In the genomic region with DNA sequence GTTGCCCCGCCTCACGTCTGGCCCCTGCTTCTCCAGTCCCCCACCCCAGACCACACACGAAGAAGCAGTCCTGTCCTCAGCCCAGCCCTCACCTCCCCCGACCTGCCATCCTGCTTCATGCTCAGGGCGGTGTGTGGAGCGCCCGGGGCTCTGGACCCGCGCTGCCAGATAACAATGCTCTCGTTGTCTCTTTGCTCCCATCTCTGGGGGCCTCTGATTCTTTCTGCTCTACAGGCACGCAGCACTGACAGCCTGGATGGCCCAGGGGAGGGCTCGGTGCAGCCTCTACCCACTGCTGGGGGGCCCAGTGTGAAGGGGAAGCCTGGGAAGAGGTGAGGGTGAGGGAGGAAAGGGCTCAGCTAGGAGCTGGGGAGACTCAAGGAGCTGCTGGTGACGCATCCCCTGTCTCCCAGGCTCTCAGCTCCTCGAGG, we compare ENCODE assay signal across 14 cellular contexts. TPM values are rescaled to one million over a fixed set of nuclear protein-coding genes. Genes with fewer than 3 reads are reported as not detected.
DNase-seq lines count a peak whose midpoint lies in the region; ATAC-seq and TF ChIP-seq lines count a peak whose summit lies in the region.
"Had no signal": no experiment of that assay in that cellular context is flagged by ENCODE, and none has a peak within 500 bp of the region (broad histone marks: within the 10 kb centered on the region; RNA-seq: fewer than 3 reads in every experiment).

No MANE protein-coding gene starts in this region.

- peaks cover 29% of the 10 kb centered on the region for H3K4me1 ChIP-seq in GM23338 (ENCODE audit: insufficient read depth)

- H3F3A ChIP-seq in GM23338 (replicated peaks; ENCODE audit: low read depth) = peaks cover 9% of the 10 kb centered on the region; the same call in 1 of the 2 replicates

- H3K36me3 Mint-ChIP-seq in GM23338 (ENCODE audit: low read depth) (no peaks in the 10 kb centered on the region), nephron (ENCODE audit: low read depth) (peaks cover 20% of the 10 kb centered on the region)

- no peaks in the 10 kb centered on the region for H3K36me3 ChIP-seq in GM23338 (ENCODE audit: insufficient read depth)

- peak overlapping the region; percentile 89 for H3K4me2 ChIP-seq in GM23338

- intact Hi-C loops in dorsolateral prefrontal cortex (cut with DNase I) (loop anchor here (2.0 to 10.0 kb wide), 3 partner anchors 90 to 237 kb away; partner anchors contain the start of genes ALKBH6 (in 1 of the 2) and APLP1 (in 1 of the 2)), Right ventricle myocardium inferior (cut with DNase I) (no loop called here)

- TF ChIP-seq CTCF in GM23338 (conservative IDR thresholded peaks at IDR 0.05; ENCODE audit: low read depth in 2 of 2) (no peak), dorsolateral prefrontal cortex (IDR thresholded peaks at IDR 0.05 in 54 of 56, conservative IDR thresholded peaks at IDR 0.05 in 2 of 56; ENCODE audit: low read depth in 1 of 56, partially characterized antibody in 56 of 56) (no peak), nephron (IDR thresholded peaks at IDR 0.05; ENCODE audit: unreplicated experiment in 3 of 3) (no peak)

- peak overlapping the region; percentile 65 for H3K4me3 ChIP-seq in GM23338
- peak overlapping the region in 53 of 59 donors; percentile 4 to 98 (median 86) for H3K4me3 ChIP-seq in dorsolateral prefrontal cortex
- H3K4me3 ChIP-seq: sigmoid colon had no signal

- ATAC-seq in GM23338 (peak; percentile 36), GM19397 (IDR thresholded peaks at IDR 0.05; ENCODE audit: unreplicated experiment) (no peak), Right ventricle myocardium inferior (no peak)
- ATAC-seq: esophagus mucosa had no signal

- H3K27ac ChIP-seq in GM23338 (ENCODE audit: low read depth) = no peak overlapping the region
- peak overlapping the region in 57 of 59 donors; percentile 7 to 90 (median 81) for H3K27ac ChIP-seq in dorsolateral prefrontal cortex
- H3K27ac ChIP-seq: sigmoid colon had no signal

- no peak overlapping the region for H3K27ac Mint-ChIP-seq in GM23338
- peak overlapping the region; percentile 20 to 48 (median 28) for H3K27ac Mint-ChIP-seq in nephron
- H3K27ac Mint-ChIP-seq: CD14-positive monocyte had no signal

- H3K27me3 Mint-ChIP-seq in GM23338 (ENCODE audit: insufficient read depth, low read depth, poor library complexity) = peaks cover 27% of the 10 kb centered on the region
- no peaks in the 10 kb centered on the region for H3K27me3 Mint-ChIP-seq in nephron (ENCODE audit: low read depth)

- H3K9me3 Mint-ChIP-seq in GM23338 (no peaks in the 10 kb centered on the region; the same call in 2 of the 3 replicates), nephron (no peaks in the 10 kb centered on the region)
- H3K9me3 Mint-ChIP-seq: CD14-positive monocyte had no signal

- H3K27me3 ChIP-seq in GM23338 (ENCODE audit: insufficient read depth) (peaks cover 16% of the 10 kb centered on the region), dorsolateral prefrontal cortex (no peaks in the 10 kb centered on the region)
- H3K27me3 ChIP-seq: sigmoid colon had no signal

- H3K4me1 Mint-ChIP-seq in GM23338 = peaks cover 39% of the 10 kb centered on the region
- peaks cover 27% of the 10 kb centered on the region for H3K4me1 Mint-ChIP-seq in nephron

- no peaks in the 10 kb centered on the region for H3K9me2 ChIP-seq in GM23338 (ENCODE audit: insufficient read depth)

- no peak overlapping the region for H2AFZ ChIP-seq in GM23338

- H4K20me1 ChIP-seq in GM23338 (replicated peaks; ENCODE audit: insufficient read depth) = no peaks in the 10 kb centered on the region

- H3K4me3 Mint-ChIP-seq in GM23338 (peak overlapping the region; percentile 76), nephron (peak overlapping the region; percentile 78 to 90 (median 89))
- H3K4me3 Mint-ChIP-seq: CD14-positive monocyte had no signal

- no peaks in the 10 kb centered on the region for H3K79me2 ChIP-seq in GM23338 (replicated peaks; ENCODE audit: insufficient read depth)

- DNase-seq in GM23338 (ENCODE audit: low spot score) (peak; percentile 83), dorsolateral prefrontal cortex (peak in 5 of 10 donors; percentile 35 to 64 (median 44)), Right ventricle myocardium inferior (ENCODE audit: missing footprints) (no peak)
- no peak for DNase-seq in stimulated activated naive CD4-positive, alpha-beta T cell (lab: John Stamatoyannopoulos, UW)
- DNase-seq: activated CD4-positive, alpha-beta T cell treated with anti-CD3 and anti-CD28 coated beads for 1 hour; activated gamma-delta T cell treated with Interleukin-2 at 50 U/mL for 16 hours; GDM1; NCI-H2107; NK-92 treated with Interleukin-12 subunit alpha and Interleukin-12 subunit beta, amount 100 ng/mL, for 24 hours; sigmoid colon had no signal

TF ChIP-seq in GM23338, 12 proteins besides CTCF, POLR2A, EP300 and RAD21:
- TF ChIP-seq, protein P1, sequence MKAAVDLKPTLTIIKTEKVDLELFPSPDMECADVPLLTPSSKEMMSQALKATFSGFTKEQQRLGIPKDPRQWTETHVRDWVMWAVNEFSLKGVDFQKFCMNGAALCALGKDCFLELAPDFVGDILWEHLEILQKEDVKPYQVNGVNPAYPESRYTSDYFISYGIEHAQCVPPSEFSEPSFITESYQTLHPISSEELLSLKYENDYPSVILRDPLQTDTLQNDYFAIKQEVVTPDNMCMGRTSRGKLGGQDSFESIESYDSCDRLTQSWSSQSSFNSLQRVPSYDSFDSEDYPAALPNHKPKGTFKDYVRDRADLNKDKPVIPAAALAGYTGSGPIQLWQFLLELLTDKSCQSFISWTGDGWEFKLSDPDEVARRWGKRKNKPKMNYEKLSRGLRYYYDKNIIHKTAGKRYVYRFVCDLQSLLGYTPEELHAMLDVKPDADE (IDR thresholded peaks at IDR 0.05) = no peak
- TF ChIP-seq EZH2 (IDR thresholded peaks at IDR 0.05; ENCODE audit: low read depth, unreplicated experiment) (no peak), JUNB (IDR thresholded peaks at IDR 0.05; ENCODE audit: unreplicated experiment) (no peak), CREB1 (CRISPR knock-in tag; IDR thresholded peaks at IDR 0.05; ENCODE audit: low read depth) (no peak), ZNF331 (CRISPR knock-in tag; IDR thresholded peaks at IDR 0.05; ENCODE audit: low read depth) (no peak), NANOG (IDR thresholded peaks at IDR 0.05; ENCODE audit: borderline replicate concordance) (no peak), ZNF114 (CRISPR knock-in tag; IDR thresholded peaks at IDR 0.05) (no peak), POLR2AphosphoS5 (IDR thresholded peaks at IDR 0.05; ENCODE audit: low read depth) (no peak)
- TF ChIP-seq, protein P2, sequence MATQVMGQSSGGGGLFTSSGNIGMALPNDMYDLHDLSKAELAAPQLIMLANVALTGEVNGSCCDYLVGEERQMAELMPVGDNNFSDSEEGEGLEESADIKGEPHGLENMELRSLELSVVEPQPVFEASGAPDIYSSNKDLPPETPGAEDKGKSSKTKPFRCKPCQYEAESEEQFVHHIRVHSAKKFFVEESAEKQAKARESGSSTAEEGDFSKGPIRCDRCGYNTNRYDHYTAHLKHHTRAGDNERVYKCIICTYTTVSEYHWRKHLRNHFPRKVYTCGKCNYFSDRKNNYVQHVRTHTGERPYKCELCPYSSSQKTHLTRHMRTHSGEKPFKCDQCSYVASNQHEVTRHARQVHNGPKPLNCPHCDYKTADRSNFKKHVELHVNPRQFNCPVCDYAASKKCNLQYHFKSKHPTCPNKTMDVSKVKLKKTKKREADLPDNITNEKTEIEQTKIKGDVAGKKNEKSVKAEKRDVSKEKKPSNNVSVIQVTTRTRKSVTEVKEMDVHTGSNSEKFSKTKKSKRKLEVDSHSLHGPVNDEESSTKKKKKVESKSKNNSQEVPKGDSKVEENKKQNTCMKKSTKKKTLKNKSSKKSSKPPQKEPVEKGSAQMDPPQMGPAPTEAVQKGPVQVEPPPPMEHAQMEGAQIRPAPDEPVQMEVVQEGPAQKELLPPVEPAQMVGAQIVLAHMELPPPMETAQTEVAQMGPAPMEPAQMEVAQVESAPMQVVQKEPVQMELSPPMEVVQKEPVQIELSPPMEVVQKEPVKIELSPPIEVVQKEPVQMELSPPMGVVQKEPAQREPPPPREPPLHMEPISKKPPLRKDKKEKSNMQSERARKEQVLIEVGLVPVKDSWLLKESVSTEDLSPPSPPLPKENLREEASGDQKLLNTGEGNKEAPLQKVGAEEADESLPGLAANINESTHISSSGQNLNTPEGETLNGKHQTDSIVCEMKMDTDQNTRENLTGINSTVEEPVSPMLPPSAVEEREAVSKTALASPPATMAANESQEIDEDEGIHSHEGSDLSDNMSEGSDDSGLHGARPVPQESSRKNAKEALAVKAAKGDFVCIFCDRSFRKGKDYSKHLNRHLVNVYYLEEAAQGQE (IDR thresholded peaks at IDR 0.05; ENCODE audit: unreplicated experiment) = no peak

RNA-seq across cellular contexts. Expression of gene ARHGAP33, which starts 2.1 kb away (rescaled TPM):
- 17.7 and 22.1 TPM in 2 replicates for total RNA-seq in GM23338 (2014; rRNA removed; shearing (Covaris generic))
- polyA plus RNA-seq in GM23338 (2016; fragmentation: Nextera tagmentation; extraction: Ambion mirVana) = 10.3 and 11.6 TPM in 2 replicates
- total RNA-seq in dorsolateral prefrontal cortex (100 to 1,000 TPM in 22 of 120 experiments, 10 to 100 TPM in 98; 53.2 to 121 (median 87.3) TPM), Right ventricle myocardium inferior (4.2 TPM)
- polyA plus RNA-seq: CD14-positive monocyte had no signal

RNA-seq across cellular contexts. Expression of gene PROSER3, which starts 19.4 kb away (rescaled TPM):
- 14.7 and 28.0 TPM in 2 replicates for total RNA-seq in GM23338 (2014; rRNA removed; shearing (Covaris generic))
- 21.8 and 24.1 TPM in 2 replicates for polyA plus RNA-seq in GM23338 (2016; fragmentation: Nextera tagmentation; extraction: Ambion mirVana)
- 10 to 100 TPM; 13.9 to 41.1 (median 25.9) TPM for total RNA-seq in dorsolateral prefrontal cortex
- 5.1 TPM for total RNA-seq in Right ventricle myocardium inferior

RNA-seq across cellular contexts. Expression of gene HSPB6, which starts 20.6 kb away (rescaled TPM):
- total RNA-seq in GM23338 (2014; rRNA removed; shearing (Covaris generic)) = 0.27 and 0.87 TPM in 2 replicates
- 3.2 and 3.9 TPM in 2 replicates for polyA plus RNA-seq in GM23338 (2016; fragmentation: Nextera tagmentation; extraction: Ambion mirVana)
- 10 to 100 TPM in 110 of 120 experiments, 1 to 10 TPM in 10; 5.5 to 36.0 (median 16.9) TPM for total RNA-seq in dorsolateral prefrontal cortex
- total RNA-seq in Right ventricle myocardium inferior = 662 TPM
- polyA plus RNA-seq: CD14-positive monocyte had no signal

RNA-seq across cellular contexts. Expression of gene LIN37, which starts 29.1 kb away (rescaled TPM):
- total RNA-seq in GM23338 (2014; rRNA removed; shearing (Covaris generic)) = 6.8 and 7.1 TPM in 2 replicates
- polyA plus RNA-seq in GM23338 (2016; fragmentation: Nextera tagmentation; extraction: Ambion mirVana) = 4.3 and 8.3 TPM in 2 replicates
- total RNA-seq in dorsolateral prefrontal cortex (10 to 100 TPM; 10.0 to 30.5 (median 18.1) TPM), Right ventricle myocardium inferior (8.2 TPM)

RNA-seq across cellular contexts. Expression of gene PSENEN, which starts 32.0 kb away (rescaled TPM):
- total RNA-seq in GM23338 (2014; rRNA removed; shearing (Covaris generic)) = 18.5 and 20.6 TPM in 2 replicates
- polyA plus RNA-seq in GM23338 (2016; fragmentation: Nextera tagmentation; extraction: Ambion mirVana) = 175 and 197 TPM in 2 replicates
- total RNA-seq in dorsolateral prefrontal cortex (10 to 100 TPM; 31.7 to 63.6 (median 46.4) TPM), Right ventricle myocardium inferior (44.7 TPM)

Comparison
In these comparisons a context has a peak if more than half of its experiments do, and no peak if none do; other contexts are left out.
1. RNA of gene HSPB6, which starts 20.6 kb away (total RNA-seq): 662 TPM in Right ventricle myocardium inferior (single experiment); 5.5 to 36.0 TPM in dorsolateral prefrontal cortex and 0.27 to 0.87 TPM in GM23338; every median in the first group is over 10 times any median in the second.